12 cellular contexts compared by ENCODE assay signal in genomic region chr7:155918720-155919399, GRCh38.
DNase-seq lines count a peak whose midpoint lies in the region; ATAC-seq and TF ChIP-seq lines count a peak whose summit lies in the region.
"Had no signal": no experiment of that assay in that cellular context is flagged by ENCODE, and none has a peak within 500 bp of the region (broad histone marks: within the 10 kb centered on the region; RNA-seq: fewer than 3 reads in every experiment).

No MANE protein-coding gene starts in this region.

- peak; percentile 37 for DNase-seq in HEK293T (ENCODE audit: extremely low spot score)
- peak; percentile 44 to 56 for DNase-seq in SW 1271 (lab: John Stamatoyannopoulos, UW)
- DNase-seq in glomerular endothelial cell (ENCODE audit: extremely low read depth, low read depth, low spot score): peak; percentile 34
- no peak for DNase-seq in progenitor cell of endocrine pancreas (ENCODE audit: low spot score, unreplicated experiment)
- DNase-seq in NCI-H2171 treated with DMSO at 0.1 percent for 48 hours (lab: John Stamatoyannopoulos, UW): no peak
- DNase-seq in HCEC 1CT: no peak
- DNase-seq in cerebellar cortex (ENCODE audit: low spot score): no peak
- DNase-seq: GF-D8; NCI-H510A treated with DMSO at 0.1 percent for 48 hours; stimulated activated CD4-positive, alpha-beta T cell treated with anti-CD3 and anti-CD28 coated beads, Interleukin-15, amount 100 ng/mL, for 24 hours had no signal

- POLR2A ChIA-PET in HEK293T (lab: Yijun Ruan, JAX): no interaction called here

- no peak for ATAC-seq in activated T-helper 17 cell treated with anti-CD3 and anti-CD28 coated beads, Interleukin-2, amount 50 U/mL, for 72 hours (replicated peaks)
- ATAC-seq: WTC11 had no signal

- H3K36me3 Mint-ChIP-seq in progenitor cell of endocrine pancreas (ENCODE audit: insufficient read depth): no peaks in the 10 kb centered on the region
- no peaks in the 10 kb centered on the region for H3K36me3 Mint-ChIP-seq in activated T-helper 17 cell treated with anti-CD3 and anti-CD28 coated beads, Interleukin-2, amount 50 U/mL, for 72 hours (ENCODE audit: low read depth)

- peaks cover 7% of the 10 kb centered on the region for H3K9me3 Mint-ChIP-seq in progenitor cell of endocrine pancreas (ENCODE audit: low read depth)
- H3K9me3 Mint-ChIP-seq in activated T-helper 17 cell treated with anti-CD3 and anti-CD28 coated beads, Interleukin-2, amount 50 U/mL, for 72 hours: peaks cover 3% of the 10 kb centered on the region

- H3K4me3 Mint-ChIP-seq in progenitor cell of endocrine pancreas (ENCODE audit: low read depth): no peak overlapping the region
- no peak overlapping the region for H3K4me3 Mint-ChIP-seq in activated T-helper 17 cell treated with anti-CD3 and anti-CD28 coated beads, Interleukin-2, amount 50 U/mL, for 72 hours
- H3K4me3 Mint-ChIP-seq: WTC11 had no signal

- H3K27ac Mint-ChIP-seq in progenitor cell of endocrine pancreas: peak overlapping the region; percentile 50
- no peak overlapping the region for H3K27ac Mint-ChIP-seq in activated T-helper 17 cell treated with anti-CD3 and anti-CD28 coated beads, Interleukin-2, amount 50 U/mL, for 72 hours
- H3K27ac Mint-ChIP-seq: WTC11 had no signal

- CTCF ChIA-PET in HEK293T (lab: Yijun Ruan, JAX): no interaction called here

- peaks cover 33% of the 10 kb centered on the region for H3K4me1 Mint-ChIP-seq in progenitor cell of endocrine pancreas (ENCODE audit: low read depth)
- peaks cover 5% of the 10 kb centered on the region for H3K4me1 Mint-ChIP-seq in activated T-helper 17 cell treated with anti-CD3 and anti-CD28 coated beads, Interleukin-2, amount 50 U/mL, for 72 hours

- peaks cover 21% of the 10 kb centered on the region for H3K27me3 Mint-ChIP-seq in progenitor cell of endocrine pancreas
- H3K27me3 Mint-ChIP-seq in activated T-helper 17 cell treated with anti-CD3 and anti-CD28 coated beads, Interleukin-2, amount 50 U/mL, for 72 hours: peaks cover 4% of the 10 kb centered on the region

- no peak for TF ChIP-seq CTCF in progenitor cell of endocrine pancreas (IDR thresholded peaks at IDR 0.05; ENCODE audit: unreplicated experiment)

TF ChIP-seq in HEK293T, 16 proteins besides CTCF, POLR2A, EP300 and RAD21:
- TF ChIP-seq L3MBTL2 (conservative IDR thresholded peaks at IDR 0.05): peak; percentile 43; the same call in 1 of the 2 replicates
- TF ChIP-seq HDGF (IDR thresholded peaks at IDR 0.05; ENCODE audit: borderline replicate concordance): no peak

Comparison
In these comparisons a context has a peak if more than half of its experiments do, and no peak if none do; other contexts are left out.
1. DNase-seq: peak in HEK293T (single experiment), SW 1271 (2 of 2) and glomerular endothelial cell (single experiment); none in progenitor cell of endocrine pancreas (single experiment), NCI-H2171 treated with DMSO at 0.1 percent for 48 hours (single experiment), HCEC 1CT (single experiment) and cerebellar cortex (single experiment).